In the genomic region with DNA sequence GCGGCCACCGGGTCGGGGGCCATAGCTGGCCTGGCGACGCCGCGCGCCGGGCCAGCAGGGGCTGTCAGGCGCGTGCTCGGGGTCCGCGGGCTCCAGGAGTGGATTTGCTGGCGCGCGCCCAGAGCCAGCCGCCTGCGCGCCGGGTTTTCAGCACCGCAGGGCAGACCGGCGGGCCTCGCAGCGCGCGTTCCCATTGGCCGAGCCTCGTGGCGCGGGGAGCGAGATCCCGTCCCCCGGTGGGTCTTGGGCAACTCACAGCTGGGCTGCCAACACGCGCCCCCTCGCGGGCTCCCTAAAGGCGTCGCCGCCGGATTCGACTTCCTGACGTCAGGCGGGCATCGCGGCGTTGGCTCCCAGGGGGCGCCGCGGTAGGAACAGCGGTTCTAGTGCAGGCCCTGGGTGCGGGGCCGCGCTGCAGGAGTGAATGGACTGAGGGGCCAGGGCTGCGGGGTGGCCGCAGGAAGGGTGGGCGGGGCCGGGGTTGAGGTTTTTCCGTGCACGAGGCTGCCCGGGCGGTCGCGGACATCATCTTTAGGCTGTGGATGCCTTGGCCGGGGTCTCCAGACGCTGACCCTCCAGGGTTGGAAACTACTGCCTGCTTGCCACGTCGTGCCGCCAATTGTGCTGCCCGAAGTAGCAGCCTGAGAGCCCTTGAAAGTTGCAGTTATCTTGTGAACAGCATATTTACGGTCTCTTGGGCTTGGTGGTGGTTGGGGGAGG, we compare ENCODE assay signal across 8 cellular contexts. TPM values are rescaled to one million over a fixed set of nuclear protein-coding genes. Genes with fewer than 3 reads are reported as not detected.
DNase-seq lines count a peak whose midpoint lies in the region; ATAC-seq and TF ChIP-seq lines count a peak whose summit lies in the region.

A gene (minus strand): TSS at position 268 of the 720 bp plus-strand sequence. CDS start 74 bp downstream, at position 194.

- H2BK15ac ChIP-seq in H9 (ENCODE audit: low read depth, low read length), result no peak within 1 kb of the TSS

- WGBS in H9 (ENCODE audit: extremely low coverage, insufficient read length, low lambda C conversion rate), result no CpG with 5 or more reads among the region's 73 CpGs
- 1 to 2% methylated on average over 16 to 20 of the region's 73 CpGs for WGBS in thyroid gland, 2 donors

- DNase-seq in ELR (ENCODE audit: low read depth) (peak; percentile 96), H9 (peak; percentile 96), NCI-H1048 (lab: John Stamatoyannopoulos, UW) (peak; percentile 68), SKM-1 (lab: John Stamatoyannopoulos, UW; ENCODE audit: unreplicated experiment) (peak; percentile 85), glutamatergic neuron (peak; percentile 97), omental fat pad (ENCODE audit: low spot score) (peak; percentile 71), thyroid gland (peak; percentile 82 to 88)
- peak; percentile 88 for DNase-seq in activated naive CD8-positive, alpha-beta T cell treated with anti-CD3 and anti-CD28 coated beads for 36 hours

- no peaks in the 10 kb centered on the region for H3K36me3 ChIP-seq in thyroid gland

- H3T11ph ChIP-seq in H9 (ENCODE audit: low read length), result no peak within 1 kb of the TSS

- intact Hi-C loops in thyroid gland (cut with DNase I), result no loop called here

- H2AK5ac ChIP-seq in H9 (ENCODE audit: insufficient read length, low read length), result no peak within 1 kb of the TSS

- H3K4me2 ChIP-seq in H9 (ENCODE audit: insufficient read depth, insufficient read length, low read length), result peak within 1 kb of the TSS; percentile 41

- no peak within 1 kb of the TSS for H4K5ac ChIP-seq in H9 (ENCODE audit: insufficient read length, low read depth, low read length)

- H3K79me1 ChIP-seq in H9 (ENCODE audit: insufficient read depth, low read depth, low read length, poor library complexity, severe bottlenecking), result no peaks in the 10 kb centered on the region

- no peak within 1 kb of the TSS for H2BK12ac ChIP-seq in H9 (ENCODE audit: insufficient read length, low read depth, low read length)

- peak within 1 kb of the TSS; percentile 33 for H2BK5ac ChIP-seq in H9 (ENCODE audit: insufficient read length, low read length)

- H3K14ac ChIP-seq in H9 (ENCODE audit: insufficient read depth, low read length), result peak within 1 kb of the TSS; percentile 88

- no peak within 1 kb of the TSS for H2BK20ac ChIP-seq in H9 (ENCODE audit: low read depth, low read length, poor library complexity, severe bottlenecking)

- TF ChIP-seq CTCF in H9 (conservative IDR thresholded peaks at IDR 0.05) (peak; percentile 73), glutamatergic neuron (IDR thresholded peaks at IDR 0.05; ENCODE audit: partially characterized antibody, unreplicated experiment) (peak; percentile 64), omental fat pad (IDR thresholded peaks at IDR 0.05) (peak in 1 of 3 donors; percentile 28), thyroid gland (IDR thresholded peaks at IDR 0.05) (peak in 3 of 6 experiments; percentile 44 to 48 (median 46))

- ATAC-seq in omental fat pad (ENCODE audit: low FRiP score), result peak; percentile 75

- no peak within 1 kb of the TSS; the same call in 1 of the 2 replicates for H3K4ac ChIP-seq in H9 (ENCODE audit: low read depth, low read length)

- H4K20me1 ChIP-seq in H9 (ENCODE audit: control insufficient read depth, insufficient read depth, insufficient read length), result no peaks in the 10 kb centered on the region

- peaks cover 5% of the 10 kb centered on the region; the same call in 1 of the 2 replicates for H3K79me2 ChIP-seq in H9 (ENCODE audit: insufficient read depth, low read length)

- H3K27ac Mint-ChIP-seq in H9, result peak within 1 kb of the TSS; percentile 99 to 100 (median 100)
- H3K27ac Mint-ChIP-seq in activated naive CD8-positive, alpha-beta T cell treated with anti-CD3 and anti-CD28 coated beads for 36 hours, result peak within 1 kb of the TSS; percentile 76
- H3K27ac Mint-ChIP-seq in glutamatergic neuron (ENCODE audit: unreplicated experiment), result peak within 1 kb of the TSS; percentile 99

- H3K9ac ChIP-seq in H9 (ENCODE audit: extremely low read depth, insufficient read length, low read length), result peak within 1 kb of the TSS; percentile 89

- H3K4me3 ChIP-seq in thyroid gland (replicated peaks in 1 of 3), result peak within 1 kb of the TSS; percentile 40 to 59 (median 53)

- H3K27me3 Mint-ChIP-seq in H9 (ENCODE audit: low read depth) (no peaks in the 10 kb centered on the region), glutamatergic neuron (ENCODE audit: unreplicated experiment) (peaks cover 11% of the 10 kb centered on the region)
- H3K27me3 Mint-ChIP-seq in activated naive CD8-positive, alpha-beta T cell treated with anti-CD3 and anti-CD28 coated beads for 36 hours, result peaks cover 52% of the 10 kb centered on the region

- H2AFZ ChIP-seq in H9 (ENCODE audit: low read length), result no peak within 1 kb of the TSS

- H3K18ac ChIP-seq in H9 (ENCODE audit: insufficient read length, low read depth, low read length), result peak within 1 kb of the TSS; percentile 92

- H3K27ac ChIP-seq in H9 (ENCODE audit: insufficient read length, low read depth, low read length), result peak within 1 kb of the TSS; percentile 13
- peak within 1 kb of the TSS; percentile 91 to 97 (median 96) for H3K27ac ChIP-seq in thyroid gland

- H3K9me3 Mint-ChIP-seq in H9 (peaks cover 0 to 2% of the 10 kb centered on the region in 2 experiments; a peak in 2 of 5 replicates), glutamatergic neuron (ENCODE audit: unreplicated experiment) (peaks cover 16% of the 10 kb centered on the region)
- H3K9me3 Mint-ChIP-seq in activated naive CD8-positive, alpha-beta T cell treated with anti-CD3 and anti-CD28 coated beads for 36 hours, result peaks cover 1% of the 10 kb centered on the region

- H4K8ac ChIP-seq in H9 (replicated peaks; ENCODE audit: insufficient read length, low read depth, low read length), result no peak within 1 kb of the TSS

- no peaks in the 10 kb centered on the region for H3K27me3 ChIP-seq in H9 (ENCODE audit: insufficient read depth, low read length)
- no peaks in the 10 kb centered on the region for H3K27me3 ChIP-seq in thyroid gland

- no peak within 1 kb of the TSS for H2BK120ac ChIP-seq in H9 (ENCODE audit: low read depth, low read length, poor library complexity, severe bottlenecking)

- no peaks in the 10 kb centered on the region for H3K9me3 ChIP-seq in H9 (ENCODE audit: control insufficient read depth, low read depth, low read length)
- H3K9me3 ChIP-seq in thyroid gland, result no peaks in the 10 kb centered on the region

- H3K23ac ChIP-seq in H9 (ENCODE audit: insufficient read length, low read depth, low read length), result no peak within 1 kb of the TSS

- H3K4me3 Mint-ChIP-seq in H9 (peak within 1 kb of the TSS; percentile 94 to 99), glutamatergic neuron (ENCODE audit: unreplicated experiment) (peak within 1 kb of the TSS; percentile 99)
- peak within 1 kb of the TSS; percentile 93 for H3K4me3 Mint-ChIP-seq in activated naive CD8-positive, alpha-beta T cell treated with anti-CD3 and anti-CD28 coated beads for 36 hours

- H3K4me1 Mint-ChIP-seq in H9 (peaks cover 19 to 22% of the 10 kb centered on the region in 2 experiments), glutamatergic neuron (ENCODE audit: low read depth, unreplicated experiment) (peaks cover 16% of the 10 kb centered on the region)
- H3K4me1 Mint-ChIP-seq in activated naive CD8-positive, alpha-beta T cell treated with anti-CD3 and anti-CD28 coated beads for 36 hours, result peaks cover 9% of the 10 kb centered on the region

- H3K23me2 ChIP-seq in H9 (ENCODE audit: insufficient read length, low read depth, low read length, poor library complexity, severe bottlenecking), result peaks cover 6% of the 10 kb centered on the region

- H3K56ac ChIP-seq in H9 (ENCODE audit: insufficient read length, low read depth, low read length), result no peak within 1 kb of the TSS

- peaks cover 8% of the 10 kb centered on the region for H3K4me1 ChIP-seq in H9 (ENCODE audit: insufficient read depth, low read length)
- peaks cover 6 to 15% of the 10 kb centered on the region in 2 donors for H3K4me1 ChIP-seq in thyroid gland

- TF ChIP-seq POLR2A in thyroid gland (IDR thresholded peaks at IDR 0.05), result peak in 1 of 2 donors; percentile 35

- peaks cover 25 to 32% (median 27%) of the 10 kb centered on the region in 3 experiments; a peak in 6 of 7 replicates for H3K36me3 Mint-ChIP-seq in H9 (ENCODE audit: insufficient read depth in 1 of 3, low read depth in 3 of 3)
- H3K36me3 Mint-ChIP-seq in activated naive CD8-positive, alpha-beta T cell treated with anti-CD3 and anti-CD28 coated beads for 36 hours, result peaks cover 20% of the 10 kb centered on the region
- H3K36me3 Mint-ChIP-seq in glutamatergic neuron (ENCODE audit: unreplicated experiment), result peaks cover 4% of the 10 kb centered on the region

- no peak within 1 kb of the TSS for H4K91ac ChIP-seq in H9 (ENCODE audit: insufficient read length, low read depth, low read length)

RNA-seq across cellular contexts. Expression of the gene that starts here (rescaled TPM):
- total RNA-seq in H9 (2021) (125 and 126 TPM in 2 replicates), glutamatergic neuron (ENCODE audit: unreplicated experiment) (155 TPM), omental fat pad (10 to 100 TPM; 20.1 to 49.1 (median 22.0) TPM), thyroid gland (10 to 100 TPM in 3 of 4 donors, 1 to 10 TPM in 1; 6.8 to 17.3 (median 13.9) TPM)
- 10 to 100 TPM; 18.1 to 18.2 TPM for total RNA-seq in activated naive CD8-positive, alpha-beta T cell treated with anti-CD3 and anti-CD28 coated beads for 36 hours

Comparison
In these comparisons a context has a peak if more than half of its experiments do, and no peak if none do; other contexts are left out.
1. Peak in every context shown above with its lines: DNase-seq, ATAC-seq, H3K4me3 ChIP-seq and H3K27ac ChIP-seq.